Comparison of ENCODE assay signal across 13 cellular contexts in genomic region chr10:131019696-131020095, GRCh38.
DNase-seq lines count a peak whose midpoint lies in the region; ATAC-seq and TF ChIP-seq lines count a peak whose summit lies in the region.
"Had no signal": no experiment of that assay in that cellular context is flagged by ENCODE, and none has a peak within 500 bp of the region (broad histone marks: within the 10 kb centered on the region; RNA-seq: fewer than 3 reads in every experiment).

No MANE protein-coding gene starts in this region.

- no peak overlapping the region for H3K14ac ChIP-seq in trophoblast cell (ENCODE audit: low read length)

- H3K36me3 ChIP-seq in Peyer's patch (no peaks in the 10 kb centered on the region), endodermal cell (ENCODE audit: control insufficient read depth, insufficient read depth, low read length) (no peaks in the 10 kb centered on the region), trophoblast cell (ENCODE audit: control insufficient read depth in 1 of 2, insufficient read depth in 2 of 2, low read length in 2 of 2) (no peaks in the 10 kb centered on the region)

- H3K4me1 ChIP-seq in Peyer's patch (no peaks in the 10 kb centered on the region), endodermal cell (ENCODE audit: control insufficient read depth, insufficient read depth, low read length) (peaks cover 6% of the 10 kb centered on the region), trophoblast cell (ENCODE audit: control insufficient read depth in 1 of 2, insufficient read depth in 2 of 2, low read length in 2 of 2) (peaks cover 5 to 14% of the 10 kb centered on the region in 2 experiments)
- H3K4me1 ChIP-seq: A549 had no signal

- H2AK5ac ChIP-seq in trophoblast cell (ENCODE audit: low read length) = no peak overlapping the region

- no peak overlapping the region for H3K27ac ChIP-seq in Peyer's patch
- no peak overlapping the region for H3K27ac ChIP-seq in endodermal cell (ENCODE audit: low read depth, low read length)
- H3K27ac ChIP-seq in trophoblast cell (ENCODE audit: low read depth, low read length) = no peak overlapping the region
- H3K27ac ChIP-seq: A549 had no signal

- H3K4me1 Mint-ChIP-seq in endodermal cell (peaks cover 23% of the 10 kb centered on the region), endothelial cell (ENCODE audit: unreplicated experiment) (no peaks in the 10 kb centered on the region)
- H3K4me1 Mint-ChIP-seq: CD14-positive monocyte had no signal

- no peak overlapping the region for H3K4me3 ChIP-seq in Peyer's patch
- no peak overlapping the region for H3K4me3 ChIP-seq in endodermal cell (ENCODE audit: low read length)
- no peak overlapping the region for H3K4me3 ChIP-seq in trophoblast cell (ENCODE audit: low read depth, low read length)
- H3K4me3 ChIP-seq: A549 had no signal

- no peak overlapping the region for H4K8ac ChIP-seq in trophoblast cell (ENCODE audit: low read depth, low read length)

- no peak for TF ChIP-seq POLR2A in Peyer's patch (IDR thresholded peaks at IDR 0.05)

- H4K12ac ChIP-seq in trophoblast cell (ENCODE audit: low read depth, low read length) = no peak overlapping the region

- H2BK5ac ChIP-seq in trophoblast cell (ENCODE audit: low read depth, low read length, poor library complexity) = no peak overlapping the region

- H3K4me3 Mint-ChIP-seq in endodermal cell (no peak overlapping the region), endothelial cell (ENCODE audit: unreplicated experiment) (no peak overlapping the region)
- H3K4me3 Mint-ChIP-seq: CD14-positive monocyte; CD8-positive, alpha-beta T cell; IgD-negative memory B cell had no signal

- no peak for TF ChIP-seq CTCF in Peyer's patch (IDR thresholded peaks at IDR 0.05)
- no peak for TF ChIP-seq CTCF in endodermal cell (conservative IDR thresholded peaks at IDR 0.05)
- TF ChIP-seq CTCF in endothelial cell (IDR thresholded peaks at IDR 0.05; ENCODE audit: unreplicated experiment) = no peak

- peak overlapping the region; percentile 11 for H4K91ac ChIP-seq in trophoblast cell (ENCODE audit: low read depth, low read length)

- H2AFZ ChIP-seq in trophoblast cell (ENCODE audit: insufficient read depth, low read length, poor library complexity) = no peak overlapping the region

- no peak overlapping the region for H3K18ac ChIP-seq in trophoblast cell (ENCODE audit: low read length)

- H3K27ac Mint-ChIP-seq in endodermal cell = no peak overlapping the region
- H3K27ac Mint-ChIP-seq in endothelial cell (ENCODE audit: unreplicated experiment) = no peak overlapping the region
- H3K27ac Mint-ChIP-seq: CD14-positive monocyte; CD8-positive, alpha-beta T cell; IgD-negative memory B cell had no signal

- no peaks in the 10 kb centered on the region for H3K9me3 Mint-ChIP-seq in endodermal cell
- peaks cover 55% of the 10 kb centered on the region for H3K9me3 Mint-ChIP-seq in endothelial cell (ENCODE audit: unreplicated experiment)
- H3K9me3 Mint-ChIP-seq: CD8-positive, alpha-beta T cell had no signal

- DNase-seq in Peyer's patch = peak in 2 of 3 donors; percentile 18 to 31
- peak; percentile 38 for DNase-seq in endodermal cell
- no peak for DNase-seq in trophoblast cell
- DNase-seq in hypothalamus (lab: John Stamatoyannopoulos, UW) = no peak
- no peak for DNase-seq in endothelial cell (ENCODE audit: low spot score)
- DNase-seq: CD8-positive, alpha-beta T cell; COR-L47; DND-41; GDM1 had no signal

- no peak overlapping the region for H3K23ac ChIP-seq in trophoblast cell (ENCODE audit: low read length)

- H3K4me2 ChIP-seq in trophoblast cell (ENCODE audit: low read length) = no peak overlapping the region
- H3K4me2 ChIP-seq: A549 had no signal

- no peaks in the 10 kb centered on the region for H3K79me1 ChIP-seq in trophoblast cell (ENCODE audit: low read length)

- H3K27me3 ChIP-seq in Peyer's patch (no peaks in the 10 kb centered on the region), endodermal cell (ENCODE audit: control insufficient read depth, insufficient read depth, low read length, poor library complexity, severe bottlenecking) (no peaks in the 10 kb centered on the region), trophoblast cell (ENCODE audit: insufficient read depth, low read length) (no peaks in the 10 kb centered on the region)

- H2BK120ac ChIP-seq in trophoblast cell (ENCODE audit: insufficient read depth, low read length, poor library complexity) = no peak overlapping the region

- no peak overlapping the region for H3K4ac ChIP-seq in trophoblast cell (ENCODE audit: low read depth, low read length)

- H3K9ac ChIP-seq in endodermal cell (ENCODE audit: extremely low read depth, low read length, poor library complexity, severe bottlenecking) (no peak overlapping the region), trophoblast cell (ENCODE audit: low read length) (no peak overlapping the region)

- H2BK12ac ChIP-seq in trophoblast cell (ENCODE audit: low read length) = no peak overlapping the region

- ATAC-seq in HG03354 (IDR thresholded peaks at IDR 0.05; ENCODE audit: poor library complexity, severe bottlenecking, unreplicated experiment) = no peak
- ATAC-seq: A549; CD8-positive, alpha-beta T cell had no signal

- H3K27me3 Mint-ChIP-seq in endodermal cell (ENCODE audit: insufficient read depth) (peaks cover 18% of the 10 kb centered on the region), endothelial cell (ENCODE audit: unreplicated experiment) (peaks cover 28% of the 10 kb centered on the region)

- WGBS in endodermal cell (ENCODE audit: insufficient coverage in 1 of 2, insufficient read length in 1 of 2), 2 experiments = 86 to 87% methylated on average over 9 to 11 of the region's 11 CpGs
- WGBS in trophoblast cell (ENCODE audit: extremely low coverage, insufficient coverage, insufficient read length) = no CpG with 5 or more reads among the region's 11 CpGs

- H3K9me3 ChIP-seq in Peyer's patch = no peaks in the 10 kb centered on the region
- no peaks in the 10 kb centered on the region for H3K9me3 ChIP-seq in endodermal cell (ENCODE audit: control insufficient read depth, low read length)
- H3K9me3 ChIP-seq in trophoblast cell (ENCODE audit: insufficient read depth, low read depth, low read length) = peaks cover 2% of the 10 kb centered on the region
- H3K9me3 ChIP-seq: A549 had no signal

- no peaks in the 10 kb centered on the region for H3K36me3 Mint-ChIP-seq in endodermal cell (ENCODE audit: low read depth)
- H3K36me3 Mint-ChIP-seq in endothelial cell (ENCODE audit: low read depth, unreplicated experiment) = peaks cover 24% of the 10 kb centered on the region
- H3K36me3 Mint-ChIP-seq: CD14-positive monocyte; CD8-positive, alpha-beta T cell had no signal

- H3K79me2 ChIP-seq in trophoblast cell (ENCODE audit: control insufficient read depth, insufficient read depth, low read length, poor library complexity) = no peaks in the 10 kb centered on the region

Comparison
In these comparisons a context has a peak if more than half of its experiments do, and no peak if none do; other contexts are left out.
1. DNase-seq: peak in Peyer's patch (2 of 3) and endodermal cell (single experiment); none in trophoblast cell (0 of 2), hypothalamus (0 of 51) and endothelial cell (single experiment).